ENCODE assay signal across 8 cellular contexts in genomic region chr12:39443704-39444234, GRCh38. TPM values are rescaled to one million over a fixed set of nuclear protein-coding genes. Genes with fewer than 3 reads are reported as not detected.
DNase-seq lines count a peak whose midpoint lies in the region; ATAC-seq and TF ChIP-seq lines count a peak whose summit lies in the region.

No MANE protein-coding gene starts in this region.

- peaks cover 1% of the 10 kb centered on the region for H3K36me3 Mint-ChIP-seq in activated CD8-positive, alpha-beta memory T cell treated with anti-CD3 and anti-CD28 coated beads, Interleukin-2, amount 10 ng/mL, durations not matched to agents 7 days and 5 days
- no peaks in the 10 kb centered on the region for H3K36me3 Mint-ChIP-seq in activated naive CD8-positive, alpha-beta T cell treated with anti-CD3 and anti-CD28 coated beads for 36 hours

- H3K27ac Mint-ChIP-seq in activated CD8-positive, alpha-beta memory T cell treated with anti-CD3 and anti-CD28 coated beads, Interleukin-2, amount 10 ng/mL, durations not matched to agents 7 days and 5 days: peak overlapping the region; percentile 66
- no peak overlapping the region for H3K27ac Mint-ChIP-seq in activated naive CD8-positive, alpha-beta T cell treated with anti-CD3 and anti-CD28 coated beads for 36 hours

- H3K4me1 Mint-ChIP-seq in activated CD8-positive, alpha-beta memory T cell treated with anti-CD3 and anti-CD28 coated beads, Interleukin-2, amount 10 ng/mL, durations not matched to agents 7 days and 5 days: peaks cover 25% of the 10 kb centered on the region
- H3K4me1 Mint-ChIP-seq in activated naive CD8-positive, alpha-beta T cell treated with anti-CD3 and anti-CD28 coated beads for 36 hours: peaks cover 23% of the 10 kb centered on the region

- no peaks in the 10 kb centered on the region for H3K27me3 Mint-ChIP-seq in activated CD8-positive, alpha-beta memory T cell treated with anti-CD3 and anti-CD28 coated beads, Interleukin-2, amount 10 ng/mL, durations not matched to agents 7 days and 5 days
- H3K27me3 Mint-ChIP-seq in activated naive CD8-positive, alpha-beta T cell treated with anti-CD3 and anti-CD28 coated beads for 36 hours: peaks cover 6% of the 10 kb centered on the region

- CTCF ChIA-PET in activated CD8-positive, alpha-beta memory T cell treated with anti-CD3 and anti-CD28 coated beads, Interleukin-2, amount 10 ng/mL, durations not matched to agents 7 days and 5 days (lab: Charles Lee): interaction anchor here (0.8 to 2.9 kb wide), 7 partner anchors 9 to 248 kb away, joined by 3 to 17 read pairs (median 4); partner anchors contain the start of gene ABCD2

- intact Hi-C loops in spleen (cut with DNase I; ENCODE audit: low total_unique reads): no loop called here

- 6 to 15% (median 9%) methylated on average over 7 of the region's 7 CpGs for WGBS in spleen, 5 donors

- peaks cover 0 to 25% (median 5%) of the 10 kb centered on the region in 7 donors for H3K27me3 ChIP-seq in spleen (replicated peaks in 1 of 7)

- no peak for TF ChIP-seq POLR2A in spleen (IDR thresholded peaks at IDR 0.05)

- H3K4me3 Mint-ChIP-seq in activated CD8-positive, alpha-beta memory T cell treated with anti-CD3 and anti-CD28 coated beads, Interleukin-2, amount 10 ng/mL, durations not matched to agents 7 days and 5 days: peak overlapping the region; percentile 69
- peak overlapping the region; percentile 72 for H3K4me3 Mint-ChIP-seq in activated naive CD8-positive, alpha-beta T cell treated with anti-CD3 and anti-CD28 coated beads for 36 hours

- no peaks in the 10 kb centered on the region for H3K9me3 Mint-ChIP-seq in activated CD8-positive, alpha-beta memory T cell treated with anti-CD3 and anti-CD28 coated beads, Interleukin-2, amount 10 ng/mL, durations not matched to agents 7 days and 5 days (ENCODE audit: low read depth)
- H3K9me3 Mint-ChIP-seq in activated naive CD8-positive, alpha-beta T cell treated with anti-CD3 and anti-CD28 coated beads for 36 hours: no peaks in the 10 kb centered on the region

- TF ChIP-seq CTCF in spleen (IDR thresholded peaks at IDR 0.05 in 8 of 11, conservative IDR thresholded peaks at IDR 0.05 in 3 of 11): no peak

- H3K9me3 ChIP-seq in iPS-18c (ENCODE audit: control insufficient read depth, insufficient read depth, low read length): no peaks in the 10 kb centered on the region
- H3K9me3 ChIP-seq in spleen: no peaks in the 10 kb centered on the region

- no peak for DNase-seq in activated CD8-positive, alpha-beta memory T cell treated with anti-CD3 and anti-CD28 coated beads, Interleukin-2, amount 10 ng/mL, durations not matched to agents 7 days and 5 days
- DNase-seq in activated CD8-positive, alpha-beta memory T cell treated with anti-CD3 and anti-CD28 coated beads for 24 hours: no peak
- DNase-seq in activated naive CD8-positive, alpha-beta T cell treated with anti-CD3 and anti-CD28 coated beads for 36 hours: no peak
- no peak for DNase-seq in spleen
- no peak for DNase-seq in NCI-H2196 treated with DMSO at 0.1 percent for 48 hours (lab: John Stamatoyannopoulos, UW; ENCODE audit: unreplicated experiment)

- H3K27ac ChIP-seq in spleen: peak overlapping the region; percentile 58 to 88 (median 85)

- no peak for ATAC-seq in activated CD8-positive, alpha-beta memory T cell treated with anti-CD3 and anti-CD28 coated beads, Interleukin-2, amount 10 ng/mL, durations not matched to agents 7 days and 5 days
- ATAC-seq in HG03565 (IDR thresholded peaks at IDR 0.05; ENCODE audit: unreplicated experiment): no peak
- ATAC-seq in HG03159 (IDR thresholded peaks at IDR 0.05; ENCODE audit: unreplicated experiment): no peak

- H3K4me3 ChIP-seq in iPS-18c (ENCODE audit: insufficient read depth, low read depth, low read length) (peak overlapping the region; percentile 83; the same call in 1 of the 2 replicates), spleen (peak overlapping the region; percentile 54 to 86 (median 70))

- no peaks in the 10 kb centered on the region for H3K36me3 ChIP-seq in spleen

- peaks cover 7 to 31% (median 19%) of the 10 kb centered on the region in 6 donors for H3K4me1 ChIP-seq in spleen

RNA-seq across cellular contexts. Expression of gene KIF21A, which starts 0.8 kb away (rescaled TPM):
- total RNA-seq in activated CD8-positive, alpha-beta memory T cell treated with anti-CD3 and anti-CD28 coated beads, Interleukin-2, amount 10 ng/mL, durations not matched to agents 7 days and 5 days: 10 to 100 TPM; 22.8 to 33.6 TPM
- 10 to 100 TPM; 22.2 to 24.3 TPM for total RNA-seq in activated naive CD8-positive, alpha-beta T cell treated with anti-CD3 and anti-CD28 coated beads for 36 hours
- 10 to 100 TPM; 11.1 to 47.1 (median 14.7) TPM for total RNA-seq in spleen
- 1 to 10 TPM; 1.0 to 4.5 (median 2.3) TPM for polyA plus RNA-seq in spleen
